23 cellular contexts compared by ENCODE assay signal in the genomic region with DNA sequence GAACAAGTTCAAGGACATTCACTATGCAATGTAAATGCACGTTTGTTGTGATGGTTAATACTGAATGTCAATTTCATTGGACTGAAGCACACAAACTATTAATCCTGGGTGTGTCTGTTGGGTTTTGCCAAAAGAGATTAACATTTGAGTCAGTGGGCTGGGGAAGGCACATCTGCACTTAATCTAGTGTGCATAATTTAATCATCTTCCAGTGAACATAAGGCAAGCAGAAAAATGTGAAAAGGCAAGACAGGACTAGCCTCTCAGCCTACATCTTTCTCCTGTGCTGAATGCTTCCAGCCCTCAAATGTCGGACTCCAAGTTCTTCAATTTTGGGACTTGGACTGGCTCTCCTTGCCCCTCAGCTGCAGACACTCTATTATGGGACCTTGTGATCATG.
"Had no signal": no experiment of that assay in that cellular context is flagged by ENCODE, and none has a peak within 500 bp of the region (broad histone marks: within the 10 kb centered on the region; RNA-seq: fewer than 3 reads in every experiment).

No MANE protein-coding gene starts in this region.

- H3K27me3 Mint-ChIP-seq: naive thymus-derived CD8-positive, alpha-beta T cell; type B pancreatic cell had no signal

- H3K9me3 Mint-ChIP-seq: immature natural killer cell; naive thymus-derived CD8-positive, alpha-beta T cell; neural crest cell; stimulated activated effector memory CD8-positive, alpha-beta T cell treated with anti-CD3 and anti-CD28 coated beads, Interleukin-12 subunit alpha, Interleukin-12 subunit beta, amount 100 ng/mL, for 72 hours; type B pancreatic cell had no signal

- H3K27ac Mint-ChIP-seq: naive thymus-derived CD8-positive, alpha-beta T cell; stimulated activated effector memory CD8-positive, alpha-beta T cell treated with anti-CD3 and anti-CD28 coated beads, Interleukin-12 subunit alpha, Interleukin-12 subunit beta, amount 100 ng/mL, for 72 hours; type B pancreatic cell had no signal

- H3K4me3 ChIP-seq: dorsolateral prefrontal cortex, left ventricle myocardium inferior, lung, mucosa of descending colon, right atrium auricular region, suprapubic skin, thyroid gland had no signal

- H3K4me3 Mint-ChIP-seq: immature natural killer cell; naive thymus-derived CD8-positive, alpha-beta T cell; neural crest cell; stimulated activated effector memory CD8-positive, alpha-beta T cell treated with anti-CD3 and anti-CD28 coated beads, Interleukin-12 subunit alpha, Interleukin-12 subunit beta, amount 100 ng/mL, for 72 hours; type B pancreatic cell had no signal

- H3K27ac ChIP-seq: dorsolateral prefrontal cortex, left ventricle myocardium inferior, right atrium auricular region, suprapubic skin, thyroid gland had no signal

- H3K9me3 ChIP-seq: left ventricle myocardium inferior, mucosa of descending colon, right atrium auricular region, suprapubic skin, thyroid gland had no signal

- H3K27me3 ChIP-seq: dorsolateral prefrontal cortex, right atrium auricular region, suprapubic skin, thyroid gland had no signal

- H3K4me1 ChIP-seq: left ventricle myocardium inferior, right atrium auricular region, suprapubic skin, thyroid gland had no signal

- H3K4me1 Mint-ChIP-seq: immature natural killer cell; neural crest cell; stimulated activated effector memory CD8-positive, alpha-beta T cell treated with anti-CD3 and anti-CD28 coated beads, Interleukin-12 subunit alpha, Interleukin-12 subunit beta, amount 100 ng/mL, for 72 hours had no signal

- ATAC-seq: esophagus mucosa; left cardiac atrium; mucosa of descending colon; naive thymus-derived CD8-positive, alpha-beta T cell; stimulated activated effector memory CD8-positive, alpha-beta T cell treated with anti-CD3 and anti-CD28 coated beads, Interleukin-12 subunit alpha, Interleukin-12 subunit beta, amount 100 ng/mL, for 72 hours; stimulated activated naive CD8-positive, alpha-beta T cell treated with anti-CD3 and anti-CD28 coated beads, Interleukin-15, Interleukin-2, amounts not matched to agents 100 U/mL and 50 U/mL, for 24 hours had no signal

- DNase-seq: cortex of kidney; dorsolateral prefrontal cortex; effector CD8-positive, alpha-beta T cell; foreskin fibroblast; immature natural killer cell; kidney; left cardiac atrium; left ventricle myocardium inferior; mesendoderm; mucosa of descending colon; naive thymus-derived CD8-positive, alpha-beta T cell; posterior cingulate gyrus; stimulated activated CD4-positive, alpha-beta T cell treated with anti-CD3 and anti-CD28 coated beads, Interleukin-4, amount 100 ng/mL, for 1 hour; stimulated activated CD8-positive, alpha-beta memory T cell treated with anti-CD3 and anti-CD28 coated beads, Interleukin-4, amount 100 ng/mL, for 48 hours; stimulated activated naive CD8-positive, alpha-beta T cell treated with anti-CD3 and anti-CD28 coated beads, Interleukin-15, Interleukin-2, amounts not matched to agents 100 U/mL and 50 U/mL, for 24 hours; thyroid gland had no signal
